12 cellular contexts compared by ENCODE assay signal in genomic region chr12:87439990-87440827, GRCh38.
DNase-seq lines count a peak whose midpoint lies in the region; ATAC-seq and TF ChIP-seq lines count a peak whose summit lies in the region.
"Had no signal": no experiment of that assay in that cellular context is flagged by ENCODE, and none has a peak within 500 bp of the region (broad histone marks: within the 10 kb centered on the region; RNA-seq: fewer than 3 reads in every experiment).

No MANE protein-coding gene starts in this region.

- TF ChIP-seq CTCF in choroid plexus epithelial cell (conservative IDR thresholded peaks at IDR 0.05; ENCODE audit: low read depth, low read length), result no peak
- no peak for TF ChIP-seq CTCF in mesothelial cell of epicardium (IDR thresholded peaks at IDR 0.05; ENCODE audit: unreplicated experiment)

- H3K36me3 Mint-ChIP-seq in mesothelial cell of epicardium, result peaks cover 4% of the 10 kb centered on the region
- H3K36me3 Mint-ChIP-seq: CD8-positive, alpha-beta memory T cell had no signal

- no peak overlapping the region for H3K4me3 Mint-ChIP-seq in mesothelial cell of epicardium
- H3K4me3 Mint-ChIP-seq: CD8-positive, alpha-beta memory T cell; central memory CD8-positive, alpha-beta T cell had no signal

- peaks cover 23% of the 10 kb centered on the region for H3K9me3 Mint-ChIP-seq in mesothelial cell of epicardium

- H3K27me3 Mint-ChIP-seq in mesothelial cell of epicardium (ENCODE audit: low read depth), result no peaks in the 10 kb centered on the region
- H3K27me3 Mint-ChIP-seq: CD8-positive, alpha-beta memory T cell; central memory CD8-positive, alpha-beta T cell had no signal

- ATAC-seq in HG03095 (IDR thresholded peaks at IDR 0.05; ENCODE audit: unreplicated experiment), result no peak

- peak overlapping the region; percentile 91 for H3K27ac Mint-ChIP-seq in mesothelial cell of epicardium
- H3K27ac Mint-ChIP-seq: CD8-positive, alpha-beta memory T cell had no signal

- peaks cover 54% of the 10 kb centered on the region for H3K4me1 Mint-ChIP-seq in mesothelial cell of epicardium
- H3K4me1 Mint-ChIP-seq: CD8-positive, alpha-beta memory T cell; central memory CD8-positive, alpha-beta T cell had no signal

- H3K4me3 ChIP-seq in choroid plexus epithelial cell (ENCODE audit: low read depth, low read length), result no peak overlapping the region

- DNase-seq in AG08396 (ENCODE audit: low spot score) (peak; percentile 31), M059J (ENCODE audit: low read depth) (peak; percentile 95), choroid plexus epithelial cell (ENCODE audit: low read depth) (peak; percentile 94), mesothelial cell of epicardium (ENCODE audit: low spot score in 2 of 2, unreplicated experiment in 2 of 2) (no peak), medulla oblongata (ENCODE audit: extremely low spot score) (no peak), SHP77 treated with DMSO at 0.1 percent for 48 hours (lab: John Stamatoyannopoulos, UW) (no peak), SKM-1 (lab: John Stamatoyannopoulos, UW; ENCODE audit: unreplicated experiment) (no peak)
- DNase-seq: activated CD4-positive, alpha-beta T cell treated with anti-CD3 and anti-CD28 coated beads, Interleukin-2, amount 50 U/mL, for 1 hour; CD8-positive, alpha-beta memory T cell; NCI-H524 treated with DMSO at 0.1 percent for 48 hours had no signal

Comparison
In these comparisons a context has a peak if more than half of its experiments do, and no peak if none do; other contexts are left out.
1. DNase-seq: peak in AG08396 (single experiment), M059J (single experiment) and choroid plexus epithelial cell (single experiment); none in mesothelial cell of epicardium (0 of 2), medulla oblongata (single experiment), SHP77 treated with DMSO at 0.1 percent for 48 hours (single experiment) and SKM-1 (single experiment).